1 cellular context compared by ENCODE assay signal in the genomic region with DNA sequence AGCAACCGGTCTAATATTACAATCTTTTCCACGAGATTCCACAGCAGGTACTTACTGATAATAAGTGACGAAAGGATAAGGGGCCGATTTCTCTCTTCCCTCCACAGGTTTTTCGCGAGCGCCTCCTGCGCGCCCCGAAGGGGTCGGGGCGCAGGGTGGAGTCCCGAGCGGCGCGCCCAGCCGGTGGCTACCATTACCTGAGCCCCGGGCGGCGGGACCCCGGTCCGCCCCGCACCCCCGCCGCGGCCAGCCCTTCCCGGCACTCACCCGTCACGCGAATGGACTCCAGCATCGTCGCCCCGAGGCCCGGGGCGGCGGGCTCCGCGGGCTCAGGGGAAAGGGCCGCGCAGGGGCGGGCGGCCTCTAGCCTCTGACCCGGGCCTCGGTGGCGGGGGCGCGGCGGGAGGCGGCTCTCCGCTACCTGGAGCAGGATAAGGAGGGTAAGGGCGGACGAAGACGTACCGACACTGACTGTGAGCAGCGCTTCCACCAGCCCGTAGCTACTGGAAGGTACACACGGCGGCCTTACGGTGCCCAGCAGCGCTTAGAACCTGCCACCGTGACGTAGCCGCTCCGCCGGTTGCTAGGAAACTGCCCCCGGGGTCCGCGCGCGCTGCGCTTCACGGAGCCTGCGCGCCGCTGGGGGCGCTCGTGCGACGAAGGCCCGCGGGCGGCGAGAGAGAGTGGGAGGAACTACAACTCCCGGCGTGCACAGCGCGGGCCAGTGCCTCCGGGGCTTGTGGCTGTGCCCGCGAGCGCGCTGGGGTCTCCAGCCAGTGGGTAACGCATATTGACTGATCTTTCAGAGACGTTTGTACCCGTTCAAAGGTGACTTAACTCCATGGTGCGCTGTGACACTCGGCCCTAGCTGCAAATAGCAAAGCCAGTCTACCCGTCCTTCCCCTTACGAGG.
A peak's percentile ranks its signal among the peaks of the same experiment; 100 is the strongest.
TF ChIP-seq lines count a peak whose summit lies in the region.

No MANE protein-coding gene starts in this region.

TF ChIP-seq in K562, 482 proteins besides CTCF, POLR2A, EP300 and RAD21 (continued from another document and continues in another):
- TF ChIP-seq, protein P1, sequence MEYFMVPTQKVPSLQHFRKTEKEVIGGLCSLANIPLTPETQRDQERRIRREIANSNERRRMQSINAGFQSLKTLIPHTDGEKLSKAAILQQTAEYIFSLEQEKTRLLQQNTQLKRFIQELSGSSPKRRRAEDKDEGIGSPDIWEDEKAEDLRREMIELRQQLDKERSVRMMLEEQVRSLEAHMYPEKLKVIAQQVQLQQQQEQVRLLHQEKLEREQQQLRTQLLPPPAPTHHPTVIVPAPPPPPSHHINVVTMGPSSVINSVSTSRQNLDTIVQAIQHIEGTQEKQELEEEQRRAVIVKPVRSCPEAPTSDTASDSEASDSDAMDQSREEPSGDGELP (CRISPR knock-in tag; IDR thresholded peaks at IDR 0.05; ENCODE audit: borderline replicate concordance), result peak; percentile 65; the same call in 1 of the 2 replicates
- TF ChIP-seq CC2D1A (IDR thresholded peaks at IDR 0.05) (no peak), NONO (IDR thresholded peaks at IDR 0.05; ENCODE audit: low read depth in 2 of 2, low read length in 1 of 2) (peak in 1 of 2 experiments; percentile 28; a peak in 1 of 4 replicates), HDAC1 (IDR thresholded peaks at IDR 0.05) (peak in 1 of 2 experiments; percentile 51; a peak in 1 of 4 replicates), E2F3 (CRISPR knock-in tag; IDR thresholded peaks at IDR 0.05) (peak; percentile 77; the same call in 1 of the 2 replicates), RBM17 (IDR thresholded peaks at IDR 0.05; ENCODE audit: borderline replicate concordance, low read depth, low read length) (no peak), ZNF764 (CRISPR knock-in tag; IDR thresholded peaks at IDR 0.05; ENCODE audit: low read depth) (no peak), IFI16 (CRISPR knock-in tag; IDR thresholded peaks at IDR 0.05) (no peak), ZNF76 (CRISPR knock-in tag; IDR thresholded peaks at IDR 0.05; ENCODE audit: borderline replicate concordance) (no peak), MBD2 (IDR thresholded peaks at IDR 0.05; ENCODE audit: borderline replicate concordance, low read depth) (no peak; the same call in 1 of the 2 replicates), ZBED1 (IDR thresholded peaks at IDR 0.05) (no peak), CCNT2 (IDR thresholded peaks at IDR 0.05; ENCODE audit: borderline replicate concordance, extremely low read depth, insufficient read length, low read depth, low read length) (peak; percentile 64), HNRNPUL1 (IDR thresholded peaks at IDR 0.05; ENCODE audit: low read length) (no peak), ZNF589 (CRISPR knock-in tag; IDR thresholded peaks at IDR 0.05; ENCODE audit: low read depth) (no peak), ZNF583 (CRISPR knock-in tag; IDR thresholded peaks at IDR 0.05) (no peak), MEF2A (IDR thresholded peaks at IDR 0.05; ENCODE audit: control insufficient read depth, low read depth, low read length) (no peak), GABPB1 (CRISPR knock-in tag; IDR thresholded peaks at IDR 0.05) (peak; percentile 53; the same call in 1 of the 2 replicates), HOXB6 (CRISPR knock-in tag; IDR thresholded peaks at IDR 0.05; ENCODE audit: borderline replicate concordance) (no peak), GTF2E2 (tag; IDR thresholded peaks at IDR 0.05) (no peak), ARHGAP35 (IDR thresholded peaks at IDR 0.05; ENCODE audit: partially characterized antibody) (no peak), ZNF232 (CRISPR knock-in tag; IDR thresholded peaks at IDR 0.05) (no peak), RFX1 (IDR thresholded peaks at IDR 0.05) (peak; percentile 88), ZNF24 (IDR thresholded peaks at IDR 0.05) (no peak), PURB (CRISPR knock-in tag; IDR thresholded peaks at IDR 0.05; ENCODE audit: low read depth) (no peak), ZNF436 (CRISPR knock-in tag; IDR thresholded peaks at IDR 0.05) (no peak), NFIX (CRISPR knock-in tag; IDR thresholded peaks at IDR 0.05; ENCODE audit: low read depth) (no peak), NUFIP1 (IDR thresholded peaks at IDR 0.05; ENCODE audit: partially characterized antibody) (no peak), BACH1 (tag; IDR thresholded peaks at IDR 0.05) (no peak), SMARCB1 (IDR thresholded peaks at IDR 0.05; ENCODE audit: insufficient read length, low read depth) (no peak), TCF7L2 (IDR thresholded peaks at IDR 0.05; ENCODE audit: low read depth, low read length) (no peak), ZNF408 (CRISPR knock-in tag; IDR thresholded peaks at IDR 0.05; ENCODE audit: low read depth) (no peak), TGIF2 (CRISPR knock-in tag; IDR thresholded peaks at IDR 0.05) (no peak), TAF9B (IDR thresholded peaks at IDR 0.05; ENCODE audit: partially characterized antibody) (no peak), SMAD2 (IDR thresholded peaks at IDR 0.05; ENCODE audit: low read depth, low read length) (no peak), NFATC3 (IDR thresholded peaks at IDR 0.05) (no peak)
- TF ChIP-seq, protein P2, sequence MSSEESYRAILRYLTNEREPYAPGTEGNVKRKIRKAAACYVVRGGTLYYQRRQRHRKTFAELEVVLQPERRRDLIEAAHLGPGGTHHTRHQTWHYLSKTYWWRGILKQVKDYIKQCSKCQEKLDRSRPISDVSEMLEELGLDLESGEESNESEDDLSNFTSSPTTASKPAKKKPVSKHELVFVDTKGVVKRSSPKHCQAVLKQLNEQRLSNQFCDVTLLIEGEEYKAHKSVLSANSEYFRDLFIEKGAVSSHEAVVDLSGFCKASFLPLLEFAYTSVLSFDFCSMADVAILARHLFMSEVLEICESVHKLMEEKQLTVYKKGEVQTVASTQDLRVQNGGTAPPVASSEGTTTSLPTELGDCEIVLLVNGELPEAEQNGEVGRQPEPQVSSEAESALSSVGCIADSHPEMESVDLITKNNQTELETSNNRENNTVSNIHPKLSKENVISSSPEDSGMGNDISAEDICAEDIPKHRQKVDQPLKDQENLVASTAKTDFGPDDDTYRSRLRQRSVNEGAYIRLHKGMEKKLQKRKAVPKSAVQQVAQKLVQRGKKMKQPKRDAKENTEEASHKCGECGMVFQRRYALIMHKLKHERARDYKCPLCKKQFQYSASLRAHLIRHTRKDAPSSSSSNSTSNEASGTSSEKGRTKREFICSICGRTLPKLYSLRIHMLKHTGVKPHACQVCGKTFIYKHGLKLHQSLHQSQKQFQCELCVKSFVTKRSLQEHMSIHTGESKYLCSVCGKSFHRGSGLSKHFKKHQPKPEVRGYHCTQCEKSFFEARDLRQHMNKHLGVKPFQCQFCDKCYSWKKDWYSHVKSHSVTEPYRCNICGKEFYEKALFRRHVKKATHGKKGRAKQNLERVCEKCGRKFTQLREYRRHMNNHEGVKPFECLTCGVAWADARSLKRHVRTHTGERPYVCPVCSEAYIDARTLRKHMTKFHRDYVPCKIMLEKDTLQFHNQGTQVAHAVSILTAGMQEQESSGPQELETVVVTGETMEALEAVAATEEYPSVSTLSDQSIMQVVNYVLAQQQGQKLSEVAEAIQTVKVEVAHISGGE (CRISPR knock-in tag; IDR thresholded peaks at IDR 0.05), result no peak
- TF ChIP-seq, protein P3, sequence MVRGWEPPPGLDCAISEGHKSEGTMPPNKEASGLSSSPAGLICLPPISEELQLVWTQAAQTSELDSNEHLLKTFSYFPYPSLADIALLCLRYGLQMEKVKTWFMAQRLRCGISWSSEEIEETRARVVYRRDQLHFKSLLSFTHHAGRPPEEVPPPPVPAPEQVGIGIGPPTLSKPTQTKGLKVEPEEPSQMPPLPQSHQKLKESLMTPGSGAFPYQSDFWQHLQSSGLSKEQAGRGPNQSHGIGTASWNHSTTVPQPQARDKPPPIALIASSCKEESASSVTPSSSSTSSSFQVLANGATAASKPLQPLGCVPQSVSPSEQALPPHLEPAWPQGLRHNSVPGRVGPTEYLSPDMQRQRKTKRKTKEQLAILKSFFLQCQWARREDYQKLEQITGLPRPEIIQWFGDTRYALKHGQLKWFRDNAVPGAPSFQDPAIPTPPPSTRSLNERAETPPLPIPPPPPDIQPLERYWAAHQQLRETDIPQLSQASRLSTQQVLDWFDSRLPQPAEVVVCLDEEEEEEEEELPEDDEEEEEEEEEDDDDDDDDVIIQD (CRISPR knock-in tag; IDR thresholded peaks at IDR 0.05), result no peak
- TF ChIP-seq, protein P4, sequence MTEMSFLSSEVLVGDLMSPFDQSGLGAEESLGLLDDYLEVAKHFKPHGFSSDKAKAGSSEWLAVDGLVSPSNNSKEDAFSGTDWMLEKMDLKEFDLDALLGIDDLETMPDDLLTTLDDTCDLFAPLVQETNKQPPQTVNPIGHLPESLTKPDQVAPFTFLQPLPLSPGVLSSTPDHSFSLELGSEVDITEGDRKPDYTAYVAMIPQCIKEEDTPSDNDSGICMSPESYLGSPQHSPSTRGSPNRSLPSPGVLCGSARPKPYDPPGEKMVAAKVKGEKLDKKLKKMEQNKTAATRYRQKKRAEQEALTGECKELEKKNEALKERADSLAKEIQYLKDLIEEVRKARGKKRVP (CRISPR knock-in tag; IDR thresholded peaks at IDR 0.05), result no peak
- TF ChIP-seq, protein P5, sequence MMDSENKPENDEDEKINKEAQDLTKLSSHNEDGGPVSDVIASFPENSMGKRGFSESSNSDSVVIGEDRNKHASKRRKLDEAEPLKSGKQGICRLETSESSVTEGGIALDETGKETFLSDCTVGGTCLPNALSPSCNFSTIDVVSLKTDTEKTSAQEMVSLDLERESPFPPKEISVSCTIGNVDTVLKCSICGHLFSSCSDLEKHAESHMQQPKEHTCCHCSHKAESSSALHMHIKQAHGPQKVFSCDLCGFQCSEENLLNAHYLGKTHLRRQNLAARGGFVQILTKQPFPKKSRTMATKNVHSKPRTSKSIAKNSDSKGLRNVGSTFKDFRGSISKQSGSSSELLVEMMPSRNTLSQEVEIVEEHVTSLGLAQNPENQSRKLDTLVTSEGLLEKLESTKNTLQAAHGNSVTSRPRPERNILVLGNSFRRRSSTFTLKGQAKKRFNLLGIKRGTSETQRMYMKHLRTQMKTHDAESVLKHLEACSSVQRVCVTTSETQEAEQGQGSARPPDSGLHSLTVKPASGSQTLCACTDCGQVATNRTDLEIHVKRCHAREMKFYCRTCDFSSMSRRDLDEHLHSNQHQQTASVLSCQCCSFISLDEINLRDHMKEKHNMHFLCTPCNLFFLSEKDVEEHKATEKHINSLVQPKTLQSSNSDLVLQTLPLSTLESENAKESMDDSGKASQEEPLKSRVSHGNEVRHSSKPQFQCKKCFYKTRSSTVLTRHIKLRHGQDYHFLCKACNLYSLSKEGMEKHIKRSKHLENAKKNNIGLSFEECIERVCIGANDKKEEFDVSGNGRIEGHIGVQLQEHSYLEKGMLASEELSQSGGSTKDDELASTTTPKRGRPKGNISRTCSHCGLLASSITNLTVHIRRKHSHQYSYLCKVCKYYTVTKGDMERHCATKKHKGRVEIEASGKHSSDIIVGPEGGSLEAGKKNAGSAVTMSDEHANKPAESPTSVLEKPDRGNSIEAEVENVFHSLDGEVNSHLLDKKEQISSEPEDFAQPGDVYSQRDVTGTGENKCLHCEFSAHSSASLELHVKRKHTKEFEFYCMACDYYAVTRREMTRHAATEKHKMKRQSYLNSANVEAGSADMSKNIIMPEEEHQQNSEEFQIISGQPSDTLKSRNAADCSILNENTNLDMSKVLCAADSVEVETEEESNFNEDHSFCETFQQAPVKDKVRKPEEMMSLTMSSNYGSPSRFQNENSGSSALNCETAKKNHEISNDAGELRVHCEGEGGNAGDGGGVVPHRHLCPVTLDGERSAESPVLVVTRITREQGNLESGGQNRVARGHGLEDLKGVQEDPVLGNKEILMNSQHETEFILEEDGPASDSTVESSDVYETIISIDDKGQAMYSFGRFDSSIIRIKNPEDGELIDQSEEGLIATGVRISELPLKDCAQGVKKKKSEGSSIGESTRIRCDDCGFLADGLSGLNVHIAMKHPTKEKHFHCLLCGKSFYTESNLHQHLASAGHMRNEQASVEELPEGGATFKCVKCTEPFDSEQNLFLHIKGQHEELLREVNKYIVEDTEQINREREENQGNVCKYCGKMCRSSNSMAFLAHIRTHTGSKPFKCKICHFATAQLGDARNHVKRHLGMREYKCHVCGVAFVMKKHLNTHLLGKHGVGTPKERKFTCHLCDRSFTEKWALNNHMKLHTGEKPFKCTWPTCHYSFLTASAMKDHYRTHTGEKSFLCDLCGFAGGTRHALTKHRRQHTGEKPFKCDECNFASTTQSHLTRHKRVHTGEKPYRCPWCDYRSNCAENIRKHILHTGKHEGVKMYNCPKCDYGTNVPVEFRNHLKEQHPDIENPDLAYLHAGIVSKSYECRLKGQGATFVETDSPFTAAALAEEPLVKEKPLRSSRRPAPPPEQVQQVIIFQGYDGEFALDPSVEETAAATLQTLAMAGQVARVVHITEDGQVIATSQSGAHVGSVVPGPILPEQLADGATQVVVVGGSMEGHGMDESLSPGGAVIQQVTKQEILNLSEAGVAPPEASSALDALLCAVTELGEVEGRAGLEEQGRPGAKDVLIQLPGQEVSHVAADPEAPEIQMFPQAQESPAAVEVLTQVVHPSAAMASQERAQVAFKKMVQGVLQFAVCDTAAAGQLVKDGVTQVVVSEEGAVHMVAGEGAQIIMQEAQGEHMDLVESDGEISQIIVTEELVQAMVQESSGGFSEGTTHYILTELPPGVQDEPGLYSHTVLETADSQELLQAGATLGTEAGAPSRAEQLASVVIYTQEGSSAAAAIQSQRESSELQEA (IDR thresholded peaks at IDR 0.05; ENCODE audit: low read depth), result no peak
- TF ChIP-seq, protein P6, sequence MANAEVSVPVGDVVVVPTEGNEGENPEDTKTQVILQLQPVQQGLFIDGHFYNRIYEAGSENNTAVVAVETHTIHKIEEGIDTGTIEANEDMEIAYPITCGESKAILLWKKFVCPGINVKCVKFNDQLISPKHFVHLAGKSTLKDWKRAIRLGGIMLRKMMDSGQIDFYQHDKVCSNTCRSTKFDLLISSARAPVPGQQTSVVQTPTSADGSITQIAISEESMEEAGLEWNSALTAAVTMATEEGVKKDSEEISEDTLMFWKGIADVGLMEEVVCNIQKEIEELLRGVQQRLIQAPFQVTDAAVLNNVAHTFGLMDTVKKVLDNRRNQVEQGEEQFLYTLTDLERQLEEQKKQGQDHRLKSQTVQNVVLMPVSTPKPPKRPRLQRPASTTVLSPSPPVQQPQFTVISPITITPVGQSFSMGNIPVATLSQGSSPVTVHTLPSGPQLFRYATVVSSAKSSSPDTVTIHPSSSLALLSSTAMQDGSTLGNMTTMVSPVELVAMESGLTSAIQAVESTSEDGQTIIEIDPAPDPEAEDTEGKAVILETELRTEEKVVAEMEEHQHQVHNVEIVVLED (CRISPR knock-in tag; IDR thresholded peaks at IDR 0.05), result peak; percentile 84
- TF ChIP-seq, protein P7, sequence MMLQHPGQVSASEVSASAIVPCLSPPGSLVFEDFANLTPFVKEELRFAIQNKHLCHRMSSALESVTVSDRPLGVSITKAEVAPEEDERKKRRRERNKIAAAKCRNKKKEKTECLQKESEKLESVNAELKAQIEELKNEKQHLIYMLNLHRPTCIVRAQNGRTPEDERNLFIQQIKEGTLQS (IDR thresholded peaks at IDR 0.05), result no peak
- TF ChIP-seq, protein P7 (CRISPR knock-in tag; conservative IDR thresholded peaks at IDR 0.05), result no peak
- TF ChIP-seq, protein P8, sequence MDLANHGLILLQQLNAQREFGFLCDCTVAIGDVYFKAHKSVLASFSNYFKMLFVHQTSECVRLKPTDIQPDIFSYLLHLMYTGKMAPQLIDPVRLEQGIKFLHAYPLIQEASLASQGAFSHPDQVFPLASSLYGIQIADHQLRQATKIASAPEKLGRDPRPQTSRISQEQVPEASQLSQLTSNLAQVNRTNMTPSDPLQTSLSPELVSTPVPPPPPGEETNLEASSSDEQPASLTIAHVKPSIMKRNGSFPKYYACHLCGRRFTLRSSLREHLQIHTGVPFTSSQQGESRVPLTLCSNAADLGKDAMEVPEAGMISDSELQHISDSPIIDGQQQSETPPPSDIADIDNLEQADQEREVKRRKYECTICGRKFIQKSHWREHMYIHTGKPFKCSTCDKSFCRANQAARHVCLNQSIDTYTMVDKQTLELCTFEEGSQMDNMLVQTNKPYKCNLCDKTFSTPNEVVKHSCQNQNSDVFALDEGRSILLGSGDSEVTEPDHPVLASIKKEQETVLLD (IDR thresholded peaks at IDR 0.05), result no peak
